ENCODE assay signal across 8 cellular contexts in the genomic region with DNA sequence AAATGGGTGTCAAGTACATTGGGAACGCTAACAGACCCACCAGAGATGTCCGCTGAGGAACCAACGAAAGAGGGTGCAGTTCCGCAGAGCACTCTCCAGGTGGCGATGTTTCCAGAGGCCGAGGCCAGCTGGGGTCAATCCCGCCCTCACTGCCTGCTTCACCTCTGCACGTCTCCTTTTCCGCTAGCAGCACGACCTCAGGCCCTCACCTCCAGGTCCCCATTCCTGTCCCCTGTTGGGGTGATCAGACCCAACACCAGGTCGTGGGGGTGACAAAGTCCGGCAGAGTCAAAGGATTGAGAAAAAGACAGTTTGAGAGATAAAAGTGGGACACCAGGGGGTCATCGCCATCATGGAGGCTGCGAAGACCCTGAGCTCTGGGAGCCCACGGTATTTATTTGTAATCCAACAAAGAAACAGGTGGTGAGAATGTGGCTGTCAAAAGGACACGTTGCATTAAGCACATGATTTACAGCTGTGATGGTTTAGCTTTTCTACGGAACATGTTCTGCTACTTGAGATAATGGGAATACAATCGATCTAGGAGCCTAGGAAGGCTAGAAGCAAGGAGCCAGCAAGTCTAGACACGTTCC. TPM values are rescaled to one million over a fixed set of nuclear protein-coding genes. Genes with fewer than 3 reads are reported as not detected.
DNase-seq lines count a peak whose midpoint lies in the region; ATAC-seq, FAIRE-seq and TF ChIP-seq lines count a peak whose summit lies in the region.

No MANE protein-coding gene starts in this region.

- peak in 1 of 3 donors; percentile 30 for DNase-seq in CD4-positive, CD25-positive, alpha-beta regulatory T cell
- DNase-seq in H7 = peak; percentile 93
- DNase-seq in NCI-H345 (lab: John Stamatoyannopoulos, UW) = peak; percentile 87
- DNase-seq in activated CD8-positive, alpha-beta memory T cell treated with anti-CD3 and anti-CD28 coated beads for 24 hours = peak; percentile 73
- peak; percentile 21 for DNase-seq in fibroblast of peridontal ligament (ENCODE audit: extremely low read depth)
- peak in 5 of 6 donors; percentile 26 to 75 (median 68) for DNase-seq in pancreas
- DNase-seq in occipital lobe (lab: John Stamatoyannopoulos, UW) = no peak

- no peak for ATAC-seq in CD4-positive, CD25-positive, alpha-beta regulatory T cell (ENCODE audit: low read depth in 2 of 2)
- peak; percentile 78 to 96 (median 86) for ATAC-seq in pancreas
- ATAC-seq in HG03571 (IDR thresholded peaks at IDR 0.05; ENCODE audit: unreplicated experiment) = no peak

- H3K4me3 Mint-ChIP-seq in CD4-positive, CD25-positive, alpha-beta regulatory T cell = no peak overlapping the region

- peak overlapping the region in 2 of 3 donors; percentile 32 to 71 for H3K27ac Mint-ChIP-seq in CD4-positive, CD25-positive, alpha-beta regulatory T cell

- no peaks in the 10 kb centered on the region for H3K9me3 Mint-ChIP-seq in CD4-positive, CD25-positive, alpha-beta regulatory T cell

- peaks cover 44% of the 10 kb centered on the region for H3K36me3 Mint-ChIP-seq in CD4-positive, CD25-positive, alpha-beta regulatory T cell

- no peak overlapping the region for H3K4me3 ChIP-seq in CD4-positive, CD25-positive, alpha-beta regulatory T cell (ENCODE audit: low read depth, low read length)
- no peak overlapping the region for H3K4me3 ChIP-seq in H7 (ENCODE audit: insufficient read depth, low read depth, low read length)
- H3K4me3 ChIP-seq in pancreas = peak overlapping the region in 1 of 4 donors; percentile 6

- no peak for FAIRE-seq in pancreas (lab: Jason Lieb, UNC)

- peaks cover 31% of the 10 kb centered on the region for H3K4me1 ChIP-seq in CD4-positive, CD25-positive, alpha-beta regulatory T cell (ENCODE audit: control insufficient read depth, insufficient read depth, low read length, poor library complexity, severe bottlenecking)
- H3K4me1 ChIP-seq in pancreas = no peaks in the 10 kb centered on the region

- no peaks in the 10 kb centered on the region for H3K27me3 Mint-ChIP-seq in CD4-positive, CD25-positive, alpha-beta regulatory T cell

- no peak overlapping the region for H3K27ac ChIP-seq in CD4-positive, CD25-positive, alpha-beta regulatory T cell (ENCODE audit: insufficient read depth, low read length, poor library complexity, severe bottlenecking)
- no peak overlapping the region for H3K27ac ChIP-seq in pancreas

- TF ChIP-seq CTCF in pancreas (IDR thresholded peaks at IDR 0.05) = peak; percentile 46 to 73 (median 70)

- peaks cover 33 to 59% (median 47%) of the 10 kb centered on the region in 4 donors for H3K4me1 Mint-ChIP-seq in CD4-positive, CD25-positive, alpha-beta regulatory T cell

- H3K27me3 ChIP-seq in CD4-positive, CD25-positive, alpha-beta regulatory T cell (ENCODE audit: control insufficient read depth, insufficient read depth, low read length) = no peaks in the 10 kb centered on the region
- H3K27me3 ChIP-seq in H7 (ENCODE audit: control insufficient read depth, insufficient read depth, low read length) (no peaks in the 10 kb centered on the region), pancreas (no peaks in the 10 kb centered on the region)

- peaks cover 33% of the 10 kb centered on the region for H3K36me3 ChIP-seq in CD4-positive, CD25-positive, alpha-beta regulatory T cell (ENCODE audit: control insufficient read depth, insufficient read depth, low read length)
- H3K36me3 ChIP-seq in H7 (replicated peaks; ENCODE audit: control insufficient read depth, insufficient read depth, low read length) = no peaks in the 10 kb centered on the region
- H3K36me3 ChIP-seq in pancreas = no peaks in the 10 kb centered on the region

- intact Hi-C loops in pancreas (cut with DNase I) = no loop called here

- 20% methylated on average over 19 of the region's 19 CpGs for WGBS in pancreas, 2 donors

- H3K9me3 ChIP-seq in CD4-positive, CD25-positive, alpha-beta regulatory T cell (ENCODE audit: control insufficient read depth in 2 of 2, low read length in 2 of 2) = no peaks in the 10 kb centered on the region
- H3K9me3 ChIP-seq in pancreas = no peaks in the 10 kb centered on the region

RNA-seq across cellular contexts. Expression of gene ZAP70, which starts 27.3 kb away (rescaled TPM):
- total RNA-seq in CD4-positive, CD25-positive, alpha-beta regulatory T cell = 431 TPM
- polyA plus RNA-seq in CD4-positive, CD25-positive, alpha-beta regulatory T cell = 100 to 1,000 TPM; 104 to 144 (median 130) TPM
- total RNA-seq in H7 (2014; rRNA removed; shearing (Covaris generic)) = 0.33 and 2.5 TPM in 2 replicates
- total RNA-seq in pancreas (1 to 10 TPM in 5 of 6 donors, under 1 TPM in 1; 0.42 to 1.7 (median 1.2) TPM), occipital lobe (1.1 TPM)
- 1 to 10 TPM; 2.5 to 2.6 TPM for polyA plus RNA-seq in pancreas

Comparison
In these comparisons a context has a peak if more than half of its experiments do, and no peak if none do; other contexts are left out.
1. ATAC-seq: peak in pancreas (4 of 4); none in CD4-positive, CD25-positive, alpha-beta regulatory T cell (0 of 2) and HG03571 (single experiment).
2. RNA of gene ZAP70, which starts 27.3 kb away (total RNA-seq): 431 TPM in CD4-positive, CD25-positive, alpha-beta regulatory T cell (single experiment); 0.33 to 2.5 TPM in H7, 0.42 to 1.7 TPM in pancreas and 1.1 TPM in occipital lobe (single experiment); every median in the first group is over 100 times any median in the second.